Comparison of ENCODE assay signal across 13 cellular contexts in the genomic region with DNA sequence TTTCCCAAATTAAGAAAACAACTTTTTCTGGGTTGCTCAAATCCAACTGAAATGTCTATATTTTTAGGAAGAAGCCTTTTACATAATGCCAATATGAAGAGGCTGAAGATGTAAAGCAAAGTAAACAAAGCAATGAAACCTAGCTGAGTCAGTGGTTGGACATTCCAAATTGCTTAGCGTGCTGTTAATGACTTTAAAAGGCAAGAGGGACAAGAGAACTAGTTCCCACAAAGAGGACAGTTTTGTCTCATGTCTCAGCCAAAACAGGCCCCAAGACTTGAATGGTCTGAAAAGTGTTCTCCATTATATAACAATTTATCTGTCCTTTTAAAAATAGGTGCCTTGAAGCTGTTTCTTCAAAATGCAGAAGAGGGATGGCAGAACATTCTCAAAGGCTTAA.
DNase-seq lines count a peak whose midpoint lies in the region; ATAC-seq and TF ChIP-seq lines count a peak whose summit lies in the region.
"Had no signal": no experiment of that assay in that cellular context is flagged by ENCODE, and none has a peak within 500 bp of the region (broad histone marks: within the 10 kb centered on the region; RNA-seq: fewer than 3 reads in every experiment).

No MANE protein-coding gene starts in this region.

- CTCF ChIA-PET in Panc1 (lab: Charles Lee): no interaction called here

- no TSS peak for BruUV-seq in Panc1 (replicated peaks; lab: Mats Ljungman, UMichigan)

- H3K9me3 ChIP-seq in Panc1 (ENCODE audit: control insufficient read depth, insufficient read depth, low read depth, low read length) (no peaks in the 10 kb centered on the region), SJCRH30 (replicated peaks) (0 out of 2 replicates have a peak, but pooled peaks cover 3% of the 10 kb centered on the region), heart right ventricle (peaks cover 0 to 3% (median 0%) of the 10 kb centered on the region in 11 donors)
- H3K9me3 ChIP-seq: neutrophil had no signal

- ATAC-seq in Panc1: no peak
- no peak for ATAC-seq in heart right ventricle

- WGBS in heart right ventricle, 2 donors: 90 to 92% methylated on average over 1 of the region's 1 CpG

- POLR2A ChIA-PET in Panc1 (lab: Charles Lee): no interaction called here

- H3K36me3 ChIP-seq in Panc1 (ENCODE audit: control insufficient read depth, insufficient read depth, low read length) (no peaks in the 10 kb centered on the region), SJCRH30 (no peaks in the 10 kb centered on the region), heart right ventricle (no peaks in the 10 kb centered on the region)
- H3K36me3 ChIP-seq: neutrophil had no signal

- H3K27ac ChIP-seq in Panc1 (ENCODE audit: low read length) (no peak overlapping the region), SJCRH30 (no peak overlapping the region), heart right ventricle (no peak overlapping the region)
- H3K27ac ChIP-seq: neutrophil had no signal

- intact Hi-C loops in Panc1 (cut with micrococcal nuclease; ENCODE audit: unreplicated experiment) (no loop called here), heart right ventricle (cut with DNase I) (no loop called here)

- TF ChIP-seq CTCF in Panc1 (IDR thresholded peaks at IDR 0.05) (no peak), heart right ventricle (IDR thresholded peaks at IDR 0.05) (no peak)

- DNase-seq in GM03348 (ENCODE audit: low spot score) (peak; percentile 28), Panc1 (ENCODE audit: low read depth, low spot score) (peak; percentile 60), fibroblast of gingiva (ENCODE audit: low read depth) (peak; percentile 15), renal cortical epithelial cell (ENCODE audit: low read depth) (peak; percentile 86), cerebellar cortex (ENCODE audit: low spot score) (no peak), SJCRH30 (no peak), heart right ventricle (no peak)
- DNase-seq in activated naive CD4-positive, alpha-beta T cell treated with anti-CD3 and anti-CD28 coated beads, Interleukin-2, amount 50 U/mL, for 16 hours: no peak
- DNase-seq: activated CD4-positive, alpha-beta T cell treated with anti-CD3 and anti-CD28 coated beads, Interleukin-2, amount 50 U/mL, for 48 hours; NCI-H1436; NCI-H526; Right ventricle myocardium superior had no signal

- H3K4me3 ChIP-seq in Panc1 (ENCODE audit: low read depth in 2 of 2, low read length in 2 of 2) (no peak overlapping the region), SJCRH30 (no peak overlapping the region), heart right ventricle (no peak overlapping the region)

- H3K4me1 ChIP-seq in Panc1 (ENCODE audit: control insufficient read depth, insufficient read depth, low read length): no peaks in the 10 kb centered on the region
- peaks cover 11% of the 10 kb centered on the region for H3K4me1 ChIP-seq in SJCRH30
- H3K4me1 ChIP-seq in heart right ventricle: no peaks in the 10 kb centered on the region

- in situ Hi-C loops in Panc1 (cut with HindIII; ENCODE audit: low pct_unique_long_range_greater_than_20kb, low sequenced_read_pairs): no loop called here

- no peaks in the 10 kb centered on the region for H3K27me3 ChIP-seq in Panc1 (ENCODE audit: control insufficient read depth, insufficient read depth, low read length)
- no peaks in the 10 kb centered on the region for H3K27me3 ChIP-seq in SJCRH30
- H3K27me3 ChIP-seq in heart right ventricle: no peaks in the 10 kb centered on the region
- H3K27me3 ChIP-seq: neutrophil had no signal

Comparison
In these comparisons a context has a peak if more than half of its experiments do, and no peak if none do; other contexts are left out.
1. DNase-seq: peak in GM03348 (single experiment), Panc1 (single experiment), fibroblast of gingiva (single experiment) and renal cortical epithelial cell (single experiment); none in cerebellar cortex (single experiment), SJCRH30 (0 of 2), activated naive CD4-positive, alpha-beta T cell treated with anti-CD3 and anti-CD28 coated beads, Interleukin-2, amount 50 U/mL, for 16 hours (single experiment) and heart right ventricle (0 of 2).